ENCODE assay signal across 22 cellular contexts in the genomic region with DNA sequence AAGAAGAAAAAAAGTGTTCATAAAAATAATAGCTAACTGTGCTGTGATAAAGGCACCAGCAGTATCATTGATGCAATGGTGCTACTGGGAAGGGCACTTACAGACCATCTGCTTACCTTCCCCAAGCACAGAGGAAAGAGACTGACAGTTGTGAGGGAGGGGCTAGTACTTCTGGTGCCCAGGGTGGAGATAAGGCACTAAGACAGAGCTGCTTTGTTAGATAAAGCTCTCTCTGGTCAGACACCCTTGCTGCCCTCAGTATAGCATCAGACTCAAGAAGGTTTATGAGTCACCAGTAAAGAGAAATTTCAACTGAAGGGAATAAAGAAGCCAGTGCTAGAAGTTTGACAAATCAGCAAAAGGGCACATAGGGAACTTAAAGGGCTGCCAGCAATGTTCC.
DNase-seq lines count a peak whose midpoint lies in the region; ATAC-seq and TF ChIP-seq lines count a peak whose summit lies in the region.
"Had no signal": no experiment of that assay in that cellular context is flagged by ENCODE, and none has a peak within 500 bp of the region (broad histone marks: within the 10 kb centered on the region; RNA-seq: fewer than 3 reads in every experiment).

No MANE protein-coding gene starts in this region.

- H3K9me2 ChIP-seq in SK-N-SH (no peaks in the 10 kb centered on the region), GM23248 (ENCODE audit: insufficient read depth) (no peaks in the 10 kb centered on the region)

- H3K4me3 ChIP-seq in BE2C (ENCODE audit: low read depth, low read length) (no peak overlapping the region), SK-N-SH (ENCODE audit: low read depth in 2 of 2, low read length in 1 of 2) (no peak overlapping the region), brain microvascular endothelial cell (ENCODE audit: low read depth, low read length) (no peak overlapping the region), GM23248 (no peak overlapping the region)
- H3K4me3 ChIP-seq: heart right ventricle, spleen had no signal

- no peaks in the 10 kb centered on the region for H3K36me3 Mint-ChIP-seq in glutamatergic neuron (ENCODE audit: unreplicated experiment)

- POLR2A ChIA-PET in SK-N-SH (lab: Yijun Ruan, JAX) (no interaction called here), GM10248 (lab: Yijun Ruan, JAX) (no interaction called here)

- no peaks in the 10 kb centered on the region for H3K27me3 Mint-ChIP-seq in glutamatergic neuron (ENCODE audit: unreplicated experiment)
- H3K27me3 Mint-ChIP-seq: activated T-cell treated with anti-CD3 and anti-CD28 coated beads, Interleukin-2, amount 50 U/mL, for 24 hours had no signal

- H3K9ac ChIP-seq in SK-N-SH (no peak overlapping the region), GM23248 (no peak overlapping the region)

- H3K79me2 ChIP-seq in SK-N-SH (ENCODE audit: insufficient read depth) (no peaks in the 10 kb centered on the region), GM23248 (ENCODE audit: insufficient read depth) (no peaks in the 10 kb centered on the region)

- H3K36me3 ChIP-seq in BE2C (no peaks in the 10 kb centered on the region), SK-N-SH (replicated peaks in 1 of 2; ENCODE audit: control insufficient read depth in 1 of 2, insufficient read depth in 2 of 2, low read length in 1 of 2) (no peaks in the 10 kb centered on the region), brain microvascular endothelial cell (replicated peaks) (no peaks in the 10 kb centered on the region), GM23248 (ENCODE audit: low read depth) (no peaks in the 10 kb centered on the region)
- H3K36me3 ChIP-seq: heart right ventricle, spleen had no signal

- H3K4me2 ChIP-seq in SK-N-SH (no peak overlapping the region), GM23248 (ENCODE audit: unreplicated experiment) (no peak overlapping the region)

- no peaks in the 10 kb centered on the region for H3K27me3 ChIP-seq in BE2C
- no peaks in the 10 kb centered on the region for H3K27me3 ChIP-seq in SK-N-SH (ENCODE audit: insufficient read depth)
- no peaks in the 10 kb centered on the region for H3K27me3 ChIP-seq in brain microvascular endothelial cell (replicated peaks)
- H3K27me3 ChIP-seq in GM23248 (replicated peaks; ENCODE audit: insufficient read depth), result no peaks in the 10 kb centered on the region
- H3K27me3 ChIP-seq: spleen had no signal

- CTCF ChIA-PET in SK-N-SH (lab: Yijun Ruan, JAX) (no interaction called here), GM10248 (lab: Yijun Ruan, JAX) (no interaction called here)

- H3K27ac ChIP-seq in SK-N-SH (ENCODE audit: low read depth in 2 of 2, low read length in 1 of 2), result peak overlapping the region in 1 of 2 experiments; percentile 19; a peak in 1 of 4 replicates
- no peak overlapping the region for H3K27ac ChIP-seq in brain microvascular endothelial cell
- no peak overlapping the region for H3K27ac ChIP-seq in GM23248
- H3K27ac ChIP-seq: heart right ventricle, spleen had no signal

- H3K9me3 ChIP-seq in BE2C (no peaks in the 10 kb centered on the region), SK-N-SH (no peaks in the 10 kb centered on the region), GM23248 (ENCODE audit: low read depth) (no peaks in the 10 kb centered on the region)
- H3K9me3 ChIP-seq: heart right ventricle, spleen had no signal

- H4K20me1 ChIP-seq in SK-N-SH (ENCODE audit: insufficient read depth) (no peaks in the 10 kb centered on the region), GM23248 (ENCODE audit: insufficient read depth) (no peaks in the 10 kb centered on the region)

- H3K4me1 ChIP-seq in BE2C, result no peaks in the 10 kb centered on the region
- H3K4me1 ChIP-seq in SK-N-SH (ENCODE audit: control insufficient read depth in 1 of 2, insufficient read depth in 2 of 2, low read depth in 1 of 2, low read length in 1 of 2), result peaks cover 0 to 3% of the 10 kb centered on the region in 2 experiments; a peak in 1 of 4 replicates
- H3K4me1 ChIP-seq in GM23248 (ENCODE audit: insufficient read depth), result no peaks in the 10 kb centered on the region
- H3K4me1 ChIP-seq: heart right ventricle, spleen had no signal

- H3F3A ChIP-seq in SK-N-SH (replicated peaks; ENCODE audit: insufficient read depth) (no peaks in the 10 kb centered on the region), GM23248 (ENCODE audit: insufficient read depth) (no peaks in the 10 kb centered on the region)

- H2AFZ ChIP-seq in SK-N-SH (ENCODE audit: low read depth), result no peak overlapping the region
- no peak overlapping the region for H2AFZ ChIP-seq in GM23248

- peaks cover 8% of the 10 kb centered on the region for H3K4me1 Mint-ChIP-seq in glutamatergic neuron (ENCODE audit: low read depth, unreplicated experiment)
- H3K4me1 Mint-ChIP-seq: B cell had no signal

- no peak for ATAC-seq in HG03460 (IDR thresholded peaks at IDR 0.05; ENCODE audit: unreplicated experiment)

- TF ChIP-seq EP300 in SK-N-SH (IDR thresholded peaks at IDR 0.05; ENCODE audit: borderline replicate concordance in 1 of 2, low read depth in 1 of 2, low read length in 1 of 2), result peak in 1 of 2 experiments; percentile 48; a peak in 1 of 4 replicates

- H3K27ac Mint-ChIP-seq in glutamatergic neuron (ENCODE audit: unreplicated experiment), result peak overlapping the region; percentile 70
- H3K27ac Mint-ChIP-seq: activated T-cell treated with anti-CD3 and anti-CD28 coated beads, Interleukin-2, amount 50 U/mL, for 24 hours; B cell; dendritic cell treated with granulocyte-macrophage colony-stimulating factor and Interleukin-4, amounts not matched to agents 40 ng/mL and 50 ng/mL, for 4 days had no signal

- no peak overlapping the region for H3K4me3 Mint-ChIP-seq in glutamatergic neuron (ENCODE audit: unreplicated experiment)
- H3K4me3 Mint-ChIP-seq: activated T-cell treated with anti-CD3 and anti-CD28 coated beads, Interleukin-2, amount 50 U/mL, for 24 hours; B cell; dendritic cell treated with granulocyte-macrophage colony-stimulating factor and Interleukin-4, amounts not matched to agents 40 ng/mL and 50 ng/mL, for 4 days had no signal

- in situ Hi-C loops in KBM-7 (cut with MboI; ENCODE audit: low pct_unique_long_range_greater_than_20kb, low sequenced_read_pairs), result no loop called here
- in situ Hi-C loops in brain microvascular endothelial cell (cut with HindIII; ENCODE audit: low pct_ligation_motif_present, low sequenced_read_pairs), result no loop called here
- in situ Hi-C loops in GM23248 (cut with MboI), result no loop called here

- H3K9me3 Mint-ChIP-seq in glutamatergic neuron (ENCODE audit: unreplicated experiment), result no peaks in the 10 kb centered on the region
- H3K9me3 Mint-ChIP-seq: activated T-cell treated with anti-CD3 and anti-CD28 coated beads, Interleukin-2, amount 50 U/mL, for 24 hours; dendritic cell treated with granulocyte-macrophage colony-stimulating factor and Interleukin-4, amounts not matched to agents 40 ng/mL and 50 ng/mL, for 4 days had no signal

- DNase-seq in BE2C (peak; percentile 16), KBM-7 (peak; percentile 8), SK-N-SH (peak; percentile 36), glutamatergic neuron (no peak), GM10248 (ENCODE audit: extremely low spot score) (no peak), brain microvascular endothelial cell (no peak), GM23248 (no peak)
- DNase-seq: activated naive CD4-positive, alpha-beta T cell treated with Interleukin-2 at 50 U/mL for 16 hours; activated T-cell treated with anti-CD3 and anti-CD28 coated beads, Interleukin-2, amount 50 U/mL, for 24 hours; amniotic stem cell; COR-L47; heart right ventricle; NCI-H1105 treated with DMSO at 0.1 percent for 48 hours; NCI-H2081 treated with DMSO at 0.1 percent for 48 hours; NCI-H510A treated with DMSO at 0.1 percent for 48 hours; spleen; stimulated activated CD4-positive, alpha-beta T cell treated with anti-CD3 and anti-CD28 coated beads, Interleukin-4, amount 100 ng/mL, for 4 hours; T1000; trophoblast cell had no signal

- no peak for TF ChIP-seq RAD21 in SK-N-SH (IDR thresholded peaks at IDR 0.05; ENCODE audit: low read length)

- TF ChIP-seq CTCF in BE2C (IDR thresholded peaks at IDR 0.05; ENCODE audit: low read depth, low read length) (no peak), SK-N-SH (IDR thresholded peaks at IDR 0.05) (no peak), glutamatergic neuron (IDR thresholded peaks at IDR 0.05; ENCODE audit: partially characterized antibody, unreplicated experiment) (no peak), GM10248 (IDR thresholded peaks at IDR 0.05; ENCODE audit: control extremely low read depth, extremely low read depth, low read depth, missing control alignments) (no peak), brain microvascular endothelial cell (IDR thresholded peaks at IDR 0.05; ENCODE audit: low read depth, low read length, missing control alignments) (no peak)

TF ChIP-seq in SK-N-SH, 30 proteins besides CTCF, POLR2A, EP300 and RAD21:
- TF ChIP-seq JUND (IDR thresholded peaks at IDR 0.05), result no peak
- TF ChIP-seq CHD2 (IDR thresholded peaks at IDR 0.05; ENCODE audit: low read length, partially characterized antibody), result peak; percentile 28
- peak; percentile 71 for TF ChIP-seq GATA2 (CRISPR knock-in tag; IDR thresholded peaks at IDR 0.05)

Comparison
In these comparisons a context has a peak if more than half of its experiments do, and no peak if none do; other contexts are left out.
1. DNase-seq: peak in BE2C (single experiment), KBM-7 (single experiment) and SK-N-SH (single experiment); none in glutamatergic neuron (single experiment), GM10248 (single experiment), brain microvascular endothelial cell (single experiment) and GM23248 (single experiment).